2 cellular contexts compared by ENCODE assay signal in the genomic region with DNA sequence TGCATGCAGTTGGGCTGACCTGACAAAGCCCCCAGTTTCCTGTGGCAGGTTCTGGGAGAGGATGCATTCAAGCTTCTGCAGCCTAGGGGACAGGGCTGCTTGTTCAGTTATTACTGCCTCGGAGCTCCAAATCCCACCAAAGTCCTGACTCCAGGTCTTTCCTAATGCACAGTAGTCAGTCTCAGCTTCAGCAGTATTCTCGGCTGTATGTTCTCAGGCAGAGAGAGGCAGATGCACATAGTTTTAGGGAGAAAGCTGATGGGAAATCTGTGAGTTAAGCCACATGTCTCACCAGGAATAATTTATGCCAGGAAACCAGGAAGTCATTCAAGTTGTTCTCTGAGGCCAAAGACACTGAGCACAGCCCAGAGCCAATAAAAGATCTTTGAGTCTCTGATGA.
TF ChIP-seq lines count a peak whose summit lies in the region.

No MANE protein-coding gene starts in this region.

TF ChIP-seq in WTC11, 78 proteins besides CTCF, POLR2A, EP300 and RAD21:
- TF ChIP-seq, protein P1, sequence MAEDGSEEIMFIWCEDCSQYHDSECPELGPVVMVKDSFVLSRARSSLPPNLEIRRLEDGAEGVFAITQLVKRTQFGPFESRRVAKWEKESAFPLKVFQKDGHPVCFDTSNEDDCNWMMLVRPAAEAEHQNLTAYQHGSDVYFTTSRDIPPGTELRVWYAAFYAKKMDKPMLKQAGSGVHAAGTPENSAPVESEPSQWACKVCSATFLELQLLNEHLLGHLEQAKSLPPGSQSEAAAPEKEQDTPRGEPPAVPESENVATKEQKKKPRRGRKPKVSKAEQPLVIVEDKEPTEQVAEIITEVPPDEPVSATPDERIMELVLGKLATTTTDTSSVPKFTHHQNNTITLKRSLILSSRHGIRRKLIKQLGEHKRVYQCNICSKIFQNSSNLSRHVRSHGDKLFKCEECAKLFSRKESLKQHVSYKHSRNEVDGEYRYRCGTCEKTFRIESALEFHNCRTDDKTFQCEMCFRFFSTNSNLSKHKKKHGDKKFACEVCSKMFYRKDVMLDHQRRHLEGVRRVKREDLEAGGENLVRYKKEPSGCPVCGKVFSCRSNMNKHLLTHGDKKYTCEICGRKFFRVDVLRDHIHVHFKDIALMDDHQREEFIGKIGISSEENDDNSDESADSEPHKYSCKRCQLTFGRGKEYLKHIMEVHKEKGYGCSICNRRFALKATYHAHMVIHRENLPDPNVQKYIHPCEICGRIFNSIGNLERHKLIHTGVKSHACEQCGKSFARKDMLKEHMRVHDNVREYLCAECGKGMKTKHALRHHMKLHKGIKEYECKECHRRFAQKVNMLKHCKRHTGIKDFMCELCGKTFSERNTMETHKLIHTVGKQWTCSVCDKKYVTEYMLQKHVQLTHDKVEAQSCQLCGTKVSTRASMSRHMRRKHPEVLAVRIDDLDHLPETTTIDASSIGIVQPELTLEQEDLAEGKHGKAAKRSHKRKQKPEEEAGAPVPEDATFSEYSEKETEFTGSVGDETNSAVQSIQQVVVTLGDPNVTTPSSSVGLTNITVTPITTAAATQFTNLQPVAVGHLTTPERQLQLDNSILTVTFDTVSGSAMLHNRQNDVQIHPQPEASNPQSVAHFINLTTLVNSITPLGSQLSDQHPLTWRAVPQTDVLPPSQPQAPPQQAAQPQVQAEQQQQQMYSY (CRISPR knock-in tag; IDR thresholded peaks at IDR 0.05): peak; percentile 90

TF ChIP-seq in H1, 55 proteins besides CTCF, POLR2A, EP300 and RAD21:
- TF ChIP-seq SP1 (IDR thresholded peaks at IDR 0.05; ENCODE audit: low read depth, low read length): 0 out of 2 replicates have a peak, but pooled peaks have one; percentile 15
